Comparison of ENCODE assay signal across 8 cellular contexts in genomic region chr7:19754521-19755116, GRCh38. TPM values are rescaled to one million over a fixed set of nuclear protein-coding genes. Genes with fewer than 3 reads are reported as not detected.
A peak's percentile ranks its signal among the peaks of the same experiment; 100 is the strongest.
DNase-seq lines count a peak whose midpoint lies in the region; ATAC-seq and TF ChIP-seq lines count a peak whose summit lies in the region.

No MANE protein-coding gene starts in this region.

- H3K9me3 ChIP-seq in smooth muscle cell (replicated peaks; ENCODE audit: low read depth): no peaks in the 10 kb centered on the region

- TF ChIP-seq CTCF in KMS-11 (conservative IDR thresholded peaks at IDR 0.05; ENCODE audit: low read depth, low read length): peak; percentile 95
- TF ChIP-seq CTCF in smooth muscle cell (IDR thresholded peaks at IDR 0.05; ENCODE audit: borderline replicate concordance, insufficient read depth, poor library complexity, severe bottlenecking): peak; percentile 83

- ATAC-seq in GM18861 (IDR thresholded peaks at IDR 0.05; ENCODE audit: unreplicated experiment): no peak

- H3K4me3 ChIP-seq in KMS-11 (IDR thresholded peaks at IDR 0.05; ENCODE audit: insufficient read depth, low read depth, low read length): no peak overlapping the region
- H3K4me3 ChIP-seq in smooth muscle cell: no peak overlapping the region

- H3K9ac ChIP-seq in KMS-11 (no peak overlapping the region), smooth muscle cell (ENCODE audit: low read depth) (no peak overlapping the region)

- H3K4me2 ChIP-seq in KMS-11 (no peak overlapping the region), smooth muscle cell (no peak overlapping the region)

- no peak overlapping the region for H2AFZ ChIP-seq in KMS-11 (ENCODE audit: low read depth)
- no peak overlapping the region for H2AFZ ChIP-seq in smooth muscle cell (ENCODE audit: low read depth)

- H3K27me3 ChIP-seq in KMS-11 (ENCODE audit: insufficient read depth, low read depth) (no peaks in the 10 kb centered on the region), smooth muscle cell (ENCODE audit: low read depth) (no peaks in the 10 kb centered on the region)

- H3K4me1 ChIP-seq in KMS-11 (ENCODE audit: low read depth, poor library complexity, severe bottlenecking): peaks cover 6% of the 10 kb centered on the region
- H3K4me1 ChIP-seq in smooth muscle cell (ENCODE audit: low read depth): no peaks in the 10 kb centered on the region

- no peaks in the 10 kb centered on the region for H4K20me1 ChIP-seq in KMS-11 (ENCODE audit: insufficient read depth)
- H4K20me1 ChIP-seq in smooth muscle cell (ENCODE audit: low read depth): no peaks in the 10 kb centered on the region

- H3K36me3 ChIP-seq in KMS-11 (ENCODE audit: insufficient read depth) (no peaks in the 10 kb centered on the region), smooth muscle cell (ENCODE audit: low read depth) (no peaks in the 10 kb centered on the region)

- 29% methylated on average over 6 of the region's 6 CpGs for WGBS in smooth muscle cell (ENCODE audit: low lambda C conversion rate)

- no peaks in the 10 kb centered on the region for H3F3A ChIP-seq in smooth muscle cell (ENCODE audit: low read depth)

- DNase-seq in GM03348 (ENCODE audit: low spot score): peak; percentile 17
- peak; percentile 67 for DNase-seq in RPMI7951 (ENCODE audit: low read depth)
- DNase-seq in fibroblast of gingiva (ENCODE audit: low read depth): peak; percentile 22
- no peak for DNase-seq in smooth muscle cell (lab: John Stamatoyannopoulos, UW; ENCODE audit: unreplicated experiment)
- no peak for DNase-seq in 8988T
- DNase-seq in activated gamma-delta T cell (lab: John Stamatoyannopoulos, UW): no peak

- no peaks in the 10 kb centered on the region for H3K79me2 ChIP-seq in KMS-11 (ENCODE audit: insufficient read depth, low read depth)
- no peaks in the 10 kb centered on the region for H3K79me2 ChIP-seq in smooth muscle cell (ENCODE audit: low read depth)

- no peak overlapping the region for H3K27ac ChIP-seq in KMS-11
- H3K27ac ChIP-seq in smooth muscle cell (ENCODE audit: low read depth): no peak overlapping the region

RNA-seq across cellular contexts. Expression of gene TMEM196, which starts 18.8 kb away (rescaled TPM):
- not detected in 2 replicates for total RNA-seq in RPMI7951 (2014; rRNA removed; shearing (Covaris generic))
- not detected in 2 replicates for total RNA-seq in smooth muscle cell
- polyA plus RNA-seq in smooth muscle cell: 0.08 TPM in 1 of 2 replicates, not detected in the other

RNA-seq across cellular contexts. Expression of gene POLR1F, which starts 45.8 kb away (rescaled TPM):
- total RNA-seq in RPMI7951 (2014; rRNA removed; shearing (Covaris generic)): 29.5 and 38.8 TPM in 2 replicates
- 18.0 and 19.1 TPM in 2 replicates for total RNA-seq in smooth muscle cell
- 17.0 and 20.8 TPM in 2 replicates for polyA plus RNA-seq in smooth muscle cell

Comparison
In these comparisons a context has a peak if more than half of its experiments do, and no peak if none do; other contexts are left out.
1. DNase-seq: peak in GM03348 (single experiment), RPMI7951 (single experiment) and fibroblast of gingiva (single experiment); none in smooth muscle cell (single experiment), 8988T (single experiment) and activated gamma-delta T cell (single experiment).